In genomic region chr11:94767701-94768601, GRCh38 we compare ENCODE assay signal across 8 cellular contexts. TPM values are rescaled to one million over a fixed set of nuclear protein-coding genes. Genes with fewer than 3 reads are reported as not detected.
DNase-seq lines count a peak whose midpoint lies in the region; ATAC-seq lines count a peak whose summit lies in the region.

TSS of gene AMOTL1 (plus strand) at chr11:94768356. CDS start at chr11:94768512, 156 bp downstream.

- no peaks in the 10 kb centered on the region for H3K36me3 ChIP-seq in SJSA1
- H3K36me3 ChIP-seq in skeletal muscle satellite cell (ENCODE audit: insufficient read depth, low read length) = no peaks in the 10 kb centered on the region

- H3K9ac ChIP-seq in skeletal muscle satellite cell (ENCODE audit: low read depth, low read length) = peak within 1 kb of the TSS; percentile 97

- ATAC-seq in GM21529 (IDR thresholded peaks at IDR 0.05; ENCODE audit: unreplicated experiment) = peak; percentile 73

- peak within 1 kb of the TSS; percentile 91 for H3K4me2 ChIP-seq in skeletal muscle satellite cell (ENCODE audit: low read length)

- peak within 1 kb of the TSS; percentile 34; the same call in 1 of the 2 replicates for H3K27ac ChIP-seq in SJSA1

- H3K4me3 Mint-ChIP-seq in immature natural killer cell = peak within 1 kb of the TSS in 2 of 5 donors; percentile 88 to 93

- H3K27me3 ChIP-seq in SJSA1 (replicated peaks) (no peaks in the 10 kb centered on the region), skeletal muscle satellite cell (ENCODE audit: control insufficient read depth, insufficient read depth, low read length) (no peaks in the 10 kb centered on the region)

- H3K4me1 Mint-ChIP-seq in immature natural killer cell = peaks cover 17 to 26% of the 10 kb centered on the region in 2 donors

- H3K9me3 ChIP-seq in SJSA1 (replicated peaks) = no peaks in the 10 kb centered on the region
- H3K9me3 ChIP-seq in skeletal muscle satellite cell (replicated peaks; ENCODE audit: low read length) = no peaks in the 10 kb centered on the region

- H3K27ac Mint-ChIP-seq in immature natural killer cell = peak within 1 kb of the TSS; percentile 50 to 83 (median 80)

- H3K36me3 Mint-ChIP-seq in immature natural killer cell = no peaks in the 10 kb centered on the region

- peaks cover 8% of the 10 kb centered on the region for H3K4me1 ChIP-seq in SJSA1 (replicated peaks)
- H3K4me1 ChIP-seq in skeletal muscle satellite cell (ENCODE audit: control insufficient read depth, insufficient read depth, low read length) = peaks cover 28% of the 10 kb centered on the region

- no peaks in the 10 kb centered on the region for H3K9me3 Mint-ChIP-seq in immature natural killer cell

- DNase-seq in DMS79 (lab: John Stamatoyannopoulos, UW) = peak; percentile 98
- peak; percentile 87 for DNase-seq in LHCN-M2 (ENCODE audit: low read depth)
- peak; percentile 72 to 86 for DNase-seq in SJSA1 (ENCODE audit: low read depth in 1 of 2, low spot score in 2 of 2)
- DNase-seq in cerebellar nuclear complex (lab: John Stamatoyannopoulos, UW) = peak; percentile 40 to 47
- peak; percentile 64 to 70 (median 68) for DNase-seq in immature natural killer cell
- DNase-seq in stimulated activated naive CD4-positive, alpha-beta T cell treated with Interleukin-2 at 50 U/mL for 16 hours (lab: John Stamatoyannopoulos, UW) = no peak

- H3K4me3 ChIP-seq in SJSA1 (peak within 1 kb of the TSS; percentile 69), skeletal muscle satellite cell (ENCODE audit: low read length) (peak within 1 kb of the TSS; percentile 95)

- H3K27me3 Mint-ChIP-seq in immature natural killer cell (ENCODE audit: low read depth in 3 of 3) = peaks cover 5 to 11% (median 10%) of the 10 kb centered on the region in 3 donors

RNA-seq across cellular contexts. Expression of gene AMOTL1, which starts in this region (rescaled TPM):
- total RNA-seq in LHCN-M2 (2014; rRNA removed) = 30.2 and 39.8 TPM in 2 replicates
- 16.7 TPM for polyA plus RNA-seq in LHCN-M2 (2012)
- total RNA-seq in SJSA1 (2014; rRNA removed; shearing (Covaris generic)) = 10.1 and 14.8 TPM in 2 replicates
- 1 to 10 TPM in 1 of 3 donors, under 1 TPM in 1, not detected in 1; 0.14 to 1.7 TPM for polyA plus RNA-seq in immature natural killer cell
- 31.4 and 31.9 TPM in 2 replicates for total RNA-seq in skeletal muscle satellite cell (2012; rRNA removed)
